In the genomic region with DNA sequence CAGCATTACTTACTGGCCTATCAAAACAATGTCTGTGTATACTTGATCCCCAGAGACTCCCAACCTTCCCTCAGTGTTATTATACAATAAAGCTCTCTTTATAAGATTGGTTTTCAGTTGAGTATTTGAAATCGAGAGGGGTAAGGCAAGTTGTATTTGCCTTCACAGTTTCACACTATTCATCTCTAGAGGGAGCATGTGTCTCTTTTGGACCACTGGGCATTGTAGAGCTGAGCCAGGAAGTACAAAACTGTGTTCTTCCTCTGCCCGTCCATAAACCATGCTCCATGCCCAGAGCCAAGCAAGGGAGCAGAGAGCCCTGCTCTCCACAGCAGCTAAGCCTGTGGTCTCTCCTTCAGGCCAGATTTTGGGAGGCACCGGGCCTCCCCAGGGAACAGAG, we compare ENCODE assay signal across 17 cellular contexts.
DNase-seq lines count a peak whose midpoint lies in the region; ATAC-seq and TF ChIP-seq lines count a peak whose summit lies in the region.
"Had no signal": no experiment of that assay in that cellular context is flagged by ENCODE, and none has a peak within 500 bp of the region (broad histone marks: within the 10 kb centered on the region; RNA-seq: fewer than 3 reads in every experiment).

No MANE protein-coding gene starts in this region.

- RAD21 ChIA-PET in HCT116 (lab: Charles Lee; ENCODE audit: low non-redundant PET in 1 of 2, low total read pairs in 2 of 2, uncharacterized antibody in 2 of 2, unreplicated experiment in 2 of 2) = no interaction called here

- H3K9me3 ChIP-seq in HCT116 (ENCODE audit: control insufficient read depth in 1 of 2, insufficient read depth in 1 of 2, low read depth in 1 of 2, low read length in 2 of 2) = no peaks in the 10 kb centered on the region

- H3K9ac ChIP-seq in HCT116 (ENCODE audit: low read length) = no peak overlapping the region

- H3K4me1 ChIP-seq in HCT116 (ENCODE audit: control insufficient read depth in 1 of 2, insufficient read depth in 2 of 2, low read length in 2 of 2) = peaks cover 0 to 7% of the 10 kb centered on the region in 2 experiments; a peak in 2 of 4 replicates
- H3K4me1 ChIP-seq: heart left ventricle had no signal

- no peak overlapping the region for H3K4me2 ChIP-seq in HCT116 (ENCODE audit: low read length)

- intact Hi-C loops in Calu3 (cut with micrococcal nuclease; ENCODE audit: unreplicated experiment) (loop anchor here (5.0 kb wide), 2 partner anchors 43 to 128 kb away; no protein-coding TSS in a partner anchor), HCT116 (cut with micrococcal nuclease) (no loop called here)

- no peaks in the 10 kb centered on the region for H3K27me3 ChIP-seq in HCT116 (ENCODE audit: insufficient read depth, low read length)
- H3K27me3 ChIP-seq: heart left ventricle had no signal

- H3K4me3 Mint-ChIP-seq in Calu3 (ENCODE audit: low read depth, unreplicated experiment) (no peak overlapping the region), nephron progenitor cell (no peak overlapping the region)
- H3K4me3 Mint-ChIP-seq: activated CD8-positive, alpha-beta memory T cell treated with anti-CD3 and anti-CD28 coated beads, Interleukin-2, amount 10 ng/mL, durations not matched to agents 7 days and 5 days; B cell; T-helper 17 cell had no signal

- no peaks in the 10 kb centered on the region for H3K9me3 Mint-ChIP-seq in Calu3 (ENCODE audit: low read depth, unreplicated experiment)
- peaks cover 41% of the 10 kb centered on the region for H3K9me3 Mint-ChIP-seq in nephron progenitor cell

- H3K36me3 Mint-ChIP-seq in Calu3 (ENCODE audit: insufficient read depth, unreplicated experiment) (no peaks in the 10 kb centered on the region), nephron progenitor cell (ENCODE audit: low read depth) (peaks cover 17% of the 10 kb centered on the region)
- H3K36me3 Mint-ChIP-seq: activated CD8-positive, alpha-beta memory T cell treated with anti-CD3 and anti-CD28 coated beads, Interleukin-2, amount 10 ng/mL, durations not matched to agents 7 days and 5 days had no signal

- H3K79me2 ChIP-seq in HCT116 (ENCODE audit: insufficient read depth, low read length) = no peaks in the 10 kb centered on the region

- ATAC-seq in HCT116 (peak; percentile 52; the same call in 1 of the 2 replicates), GM18858 (IDR thresholded peaks at IDR 0.05; ENCODE audit: unreplicated experiment) (no peak)
- ATAC-seq: activated CD8-positive, alpha-beta memory T cell treated with anti-CD3 and anti-CD28 coated beads, Interleukin-2, amount 10 ng/mL, durations not matched to agents 7 days and 5 days; heart left ventricle; T-helper 17 cell had no signal

- H3K9me2 ChIP-seq in HCT116 (ENCODE audit: insufficient read depth) = no peaks in the 10 kb centered on the region

- no peak overlapping the region for H3K27ac ChIP-seq in HCT116 (ENCODE audit: low read depth, low read length)
- H3K27ac ChIP-seq: heart left ventricle had no signal

- TF ChIP-seq POLR2A in HCT116 (IDR thresholded peaks at IDR 0.05; ENCODE audit: borderline replicate concordance, extremely low read depth, insufficient read depth, insufficient read length) = no peak

- peaks cover 55% of the 10 kb centered on the region for H3K4me1 Mint-ChIP-seq in Calu3 (ENCODE audit: low read depth, unreplicated experiment)
- peaks cover 11% of the 10 kb centered on the region for H3K4me1 Mint-ChIP-seq in nephron progenitor cell
- H3K4me1 Mint-ChIP-seq: activated CD8-positive, alpha-beta memory T cell treated with anti-CD3 and anti-CD28 coated beads, Interleukin-2, amount 10 ng/mL, durations not matched to agents 7 days and 5 days; B cell; T-helper 17 cell had no signal

- no peak overlapping the region for H2AFZ ChIP-seq in HCT116 (ENCODE audit: low read depth, low read length, poor library complexity, severe bottlenecking)

- no peaks in the 10 kb centered on the region for H4K20me1 ChIP-seq in HCT116 (ENCODE audit: insufficient read depth)

- no peaks in the 10 kb centered on the region for H3K27me3 Mint-ChIP-seq in Calu3 (ENCODE audit: unreplicated experiment)
- no peaks in the 10 kb centered on the region for H3K27me3 Mint-ChIP-seq in nephron progenitor cell (ENCODE audit: low read depth, poor library complexity)
- H3K27me3 Mint-ChIP-seq: activated CD8-positive, alpha-beta memory T cell treated with anti-CD3 and anti-CD28 coated beads, Interleukin-2, amount 10 ng/mL, durations not matched to agents 7 days and 5 days; T-helper 17 cell had no signal

- H3K27ac Mint-ChIP-seq in Calu3 (ENCODE audit: unreplicated experiment) = peak overlapping the region; percentile 41
- peak overlapping the region; percentile 81 for H3K27ac Mint-ChIP-seq in nephron progenitor cell
- H3K27ac Mint-ChIP-seq: activated CD8-positive, alpha-beta memory T cell treated with anti-CD3 and anti-CD28 coated beads, Interleukin-2, amount 10 ng/mL, durations not matched to agents 7 days and 5 days; B cell; T-helper 17 cell had no signal

- no peaks in the 10 kb centered on the region for H3K36me3 ChIP-seq in HCT116 (ENCODE audit: control insufficient read depth in 1 of 2, insufficient read depth in 2 of 2, low read length in 2 of 2)
- H3K36me3 ChIP-seq: heart left ventricle had no signal

- DNase-seq in Calu3 (no peak), HCT116 (ENCODE audit: low read depth, low spot score) (no peak), cardiac fibroblast (ENCODE audit: low read depth in 2 of 2) (peak in 1 of 2 donors; percentile 49), nephron progenitor cell (no peak), activated gamma-delta T cell (lab: John Stamatoyannopoulos, UW) (no peak), NCI-H2081 treated with DMSO at 0.1 percent for 48 hours (lab: John Stamatoyannopoulos, UW) (no peak)
- DNase-seq in activated CD4-positive, alpha-beta T cell treated with anti-CD3 and anti-CD28 coated beads for 4 hours = no peak
- DNase-seq: activated CD8-positive, alpha-beta memory T cell treated with anti-CD3 and anti-CD28 coated beads, Interleukin-2, amount 10 ng/mL, durations not matched to agents 7 days and 5 days; HCEC 1CT; heart left ventricle; islet precursor cell; MM.1S; NCI-H2171 treated with DMSO at 0.1 percent for 48 hours; NK-92 treated with Interleukin-12 subunit alpha and Interleukin-12 subunit beta, amount 100 ng/mL, for 24 hours; T-helper 17 cell had no signal

- BruUV-seq in Calu3 (replicated peaks; lab: Mats Ljungman, UMichigan) = no TSS peak
- BruUV-seq in HCT116 (replicated peaks; lab: Mats Ljungman, UMichigan) = no TSS peak

- no peak for TF ChIP-seq RAD21 in HCT116 (IDR thresholded peaks at IDR 0.05; ENCODE audit: low read depth)

- TF ChIP-seq CTCF in Calu3 (IDR thresholded peaks at IDR 0.05; ENCODE audit: unreplicated experiment) = no peak
- no peak for TF ChIP-seq CTCF in HCT116 (IDR thresholded peaks at IDR 0.05 in 2 of 3, conservative IDR thresholded peaks at IDR 0.05 in 1 of 3; ENCODE audit: borderline replicate concordance in 1 of 3, insufficient read depth in 1 of 3, low read depth in 2 of 3, low read length in 2 of 3)
- TF ChIP-seq CTCF in cardiac fibroblast (IDR thresholded peaks at IDR 0.05; ENCODE audit: low read depth, low read length) = peak; percentile 14
- TF ChIP-seq CTCF in nephron progenitor cell (IDR thresholded peaks at IDR 0.05) = no peak

- CTCF ChIA-PET in Calu3 (lab: Charles Lee) (interaction anchor here (0.6 kb wide), 1 partner anchor 319 kb away, joined by 3 read pairs; no protein-coding TSS in a partner anchor), HCT116 (lab: Charles Lee) (no interaction called here)

- POLR2A ChIA-PET in HCT116 (lab: Charles Lee) = no interaction called here

- no peak overlapping the region for H3K4me3 ChIP-seq in HCT116 (replicated peaks in 1 of 2; ENCODE audit: low read depth in 1 of 2, low read length in 2 of 2)
- no peak overlapping the region for H3K4me3 ChIP-seq in cardiac fibroblast (replicated peaks in 1 of 2; ENCODE audit: low read depth in 2 of 2, low read length in 2 of 2)
- H3K4me3 ChIP-seq: heart left ventricle had no signal

TF ChIP-seq in HCT116, 20 proteins besides CTCF, POLR2A, EP300 and RAD21 (continues in another document):
- TF ChIP-seq, protein P1, sequence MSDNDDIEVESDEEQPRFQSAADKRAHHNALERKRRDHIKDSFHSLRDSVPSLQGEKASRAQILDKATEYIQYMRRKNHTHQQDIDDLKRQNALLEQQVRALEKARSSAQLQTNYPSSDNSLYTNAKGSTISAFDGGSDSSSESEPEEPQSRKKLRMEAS (IDR thresholded peaks at IDR 0.05) = no peak
- TF ChIP-seq TCF7L2 (IDR thresholded peaks at IDR 0.05; ENCODE audit: borderline replicate concordance, extremely low read depth, insufficient read depth, insufficient read length) = no peak
- no peak for TF ChIP-seq EZH2phosphoT487 (IDR thresholded peaks at IDR 0.05; ENCODE audit: borderline replicate concordance)
- no peak for TF ChIP-seq SRF (IDR thresholded peaks at IDR 0.05; ENCODE audit: low read depth)
- TF ChIP-seq, protein P2, sequence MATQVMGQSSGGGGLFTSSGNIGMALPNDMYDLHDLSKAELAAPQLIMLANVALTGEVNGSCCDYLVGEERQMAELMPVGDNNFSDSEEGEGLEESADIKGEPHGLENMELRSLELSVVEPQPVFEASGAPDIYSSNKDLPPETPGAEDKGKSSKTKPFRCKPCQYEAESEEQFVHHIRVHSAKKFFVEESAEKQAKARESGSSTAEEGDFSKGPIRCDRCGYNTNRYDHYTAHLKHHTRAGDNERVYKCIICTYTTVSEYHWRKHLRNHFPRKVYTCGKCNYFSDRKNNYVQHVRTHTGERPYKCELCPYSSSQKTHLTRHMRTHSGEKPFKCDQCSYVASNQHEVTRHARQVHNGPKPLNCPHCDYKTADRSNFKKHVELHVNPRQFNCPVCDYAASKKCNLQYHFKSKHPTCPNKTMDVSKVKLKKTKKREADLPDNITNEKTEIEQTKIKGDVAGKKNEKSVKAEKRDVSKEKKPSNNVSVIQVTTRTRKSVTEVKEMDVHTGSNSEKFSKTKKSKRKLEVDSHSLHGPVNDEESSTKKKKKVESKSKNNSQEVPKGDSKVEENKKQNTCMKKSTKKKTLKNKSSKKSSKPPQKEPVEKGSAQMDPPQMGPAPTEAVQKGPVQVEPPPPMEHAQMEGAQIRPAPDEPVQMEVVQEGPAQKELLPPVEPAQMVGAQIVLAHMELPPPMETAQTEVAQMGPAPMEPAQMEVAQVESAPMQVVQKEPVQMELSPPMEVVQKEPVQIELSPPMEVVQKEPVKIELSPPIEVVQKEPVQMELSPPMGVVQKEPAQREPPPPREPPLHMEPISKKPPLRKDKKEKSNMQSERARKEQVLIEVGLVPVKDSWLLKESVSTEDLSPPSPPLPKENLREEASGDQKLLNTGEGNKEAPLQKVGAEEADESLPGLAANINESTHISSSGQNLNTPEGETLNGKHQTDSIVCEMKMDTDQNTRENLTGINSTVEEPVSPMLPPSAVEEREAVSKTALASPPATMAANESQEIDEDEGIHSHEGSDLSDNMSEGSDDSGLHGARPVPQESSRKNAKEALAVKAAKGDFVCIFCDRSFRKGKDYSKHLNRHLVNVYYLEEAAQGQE (IDR thresholded peaks at IDR 0.05; ENCODE audit: low read depth) = no peak
- TF ChIP-seq EGR1 (IDR thresholded peaks at IDR 0.05; ENCODE audit: low read depth) = no peak
- no peak for TF ChIP-seq YY1 (IDR thresholded peaks at IDR 0.05; ENCODE audit: extremely low read depth, insufficient replicate concordance, low read depth, low read length)
